ENCODE assay signal across 1 cellular context in the genomic region with DNA sequence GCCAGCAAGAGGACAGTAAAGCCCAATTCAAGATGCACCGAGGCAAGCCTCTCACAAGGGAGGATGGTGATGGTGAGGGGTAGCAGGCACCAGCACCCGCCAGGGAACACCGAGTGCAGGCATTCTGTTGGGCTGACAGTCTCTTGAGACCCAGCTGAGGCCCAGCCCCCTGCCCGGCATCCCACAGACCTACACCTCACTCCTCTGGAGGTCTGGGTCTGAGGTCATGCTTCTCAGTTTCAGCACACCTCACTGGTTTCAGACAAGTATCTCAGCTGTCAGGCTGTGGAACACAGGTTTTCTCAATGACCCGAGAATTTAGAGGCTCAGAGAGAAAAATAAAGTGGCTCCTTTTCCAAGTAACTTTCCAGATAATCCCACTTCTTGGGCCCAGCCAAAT.
A peak's percentile ranks its signal among the peaks of the same experiment; 100 is the strongest.
TF ChIP-seq lines count a peak whose summit lies in the region.

No MANE protein-coding gene starts in this region.

TF ChIP-seq in GM12878, 131 proteins besides CTCF, POLR2A, EP300 and RAD21:
- TF ChIP-seq MAX (IDR thresholded peaks at IDR 0.05; ENCODE audit: low read depth, low read length) (no peak), WRNIP1 (IDR thresholded peaks at IDR 0.05; ENCODE audit: borderline replicate concordance, low read depth, low read length) (no peak), ZNF622 (IDR thresholded peaks at IDR 0.05) (no peak), RB1 (IDR thresholded peaks at IDR 0.05; ENCODE audit: borderline replicate concordance) (no peak), RUNX3 (IDR thresholded peaks at IDR 0.05; ENCODE audit: low read length) (peak; percentile 20; the same call in 1 of the 2 replicates), CHD1 (IDR thresholded peaks at IDR 0.05; ENCODE audit: low read depth, low read length) (no peak), YBX1 (IDR thresholded peaks at IDR 0.05) (no peak)
- TF ChIP-seq, protein P1, sequence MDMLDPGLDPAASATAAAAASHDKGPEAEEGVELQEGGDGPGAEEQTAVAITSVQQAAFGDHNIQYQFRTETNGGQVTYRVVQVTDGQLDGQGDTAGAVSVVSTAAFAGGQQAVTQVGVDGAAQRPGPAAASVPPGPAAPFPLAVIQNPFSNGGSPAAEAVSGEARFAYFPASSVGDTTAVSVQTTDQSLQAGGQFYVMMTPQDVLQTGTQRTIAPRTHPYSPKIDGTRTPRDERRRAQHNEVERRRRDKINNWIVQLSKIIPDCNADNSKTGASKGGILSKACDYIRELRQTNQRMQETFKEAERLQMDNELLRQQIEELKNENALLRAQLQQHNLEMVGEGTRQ (IDR thresholded peaks at IDR 0.05; ENCODE audit: borderline replicate concordance, low read depth, low read length), result no peak
TF ChIP-seq in GM12878: peak in this region for 1.
